13 cellular contexts compared by ENCODE assay signal in genomic region chr20:49786226-49786625, GRCh38. TPM values are rescaled to one million over a fixed set of nuclear protein-coding genes. Genes with fewer than 3 reads are reported as not detected.
DNase-seq lines count a peak whose midpoint lies in the region; ATAC-seq lines count a peak whose summit lies in the region.
"Had no signal": no experiment of that assay in that cellular context is flagged by ENCODE, and none has a peak within 500 bp of the region (broad histone marks: within the 10 kb centered on the region; RNA-seq: fewer than 3 reads in every experiment).

No MANE protein-coding gene starts in this region.

- H4K91ac ChIP-seq in neuronal stem cell (ENCODE audit: low read depth, low read length, poor library complexity) = no peak overlapping the region

- no peak overlapping the region for H3K14ac ChIP-seq in neuronal stem cell (ENCODE audit: low read length)

- no peak for DNase-seq in neuronal stem cell (ENCODE audit: low spot score)
- DNase-seq in hepatic stellate cell (ENCODE audit: low spot score) = no peak
- no peak for DNase-seq in activated naive CD4-positive, alpha-beta T cell treated with Interleukin-2 at 50 U/mL for 16 hours
- no peak for DNase-seq in middle frontal gyrus (ENCODE audit: extremely low spot score, low spot score)
- no peak for DNase-seq in KG1 (lab: John Stamatoyannopoulos, UW)
- DNase-seq: activated CD4-positive, alpha-beta T cell treated with anti-CD3 and anti-CD28 coated beads, Interleukin-2, amount 50 U/mL, for 4 hours; Calu3; NCI-H187 treated with DMSO at 0.1 percent for 48 hours; testis had no signal

- no peaks in the 10 kb centered on the region for H3K36me3 ChIP-seq in neuronal stem cell (replicated peaks in 1 of 2; ENCODE audit: control insufficient read depth in 2 of 2, insufficient read depth in 2 of 2, low read length in 2 of 2)

- H2AK5ac ChIP-seq in neuronal stem cell (ENCODE audit: low read depth, low read length) = no peak overlapping the region

- H3K9me3 ChIP-seq in neuronal stem cell (replicated peaks in 1 of 2; ENCODE audit: control insufficient read depth in 2 of 2, insufficient read depth in 1 of 2, low read depth in 1 of 2, low read length in 2 of 2) = no peaks in the 10 kb centered on the region
- H3K9me3 ChIP-seq: mucosa of descending colon, testis had no signal

- H2BK15ac ChIP-seq in neuronal stem cell (ENCODE audit: low read length) = no peak overlapping the region

- no peak overlapping the region for H4K8ac ChIP-seq in neuronal stem cell (ENCODE audit: low read depth, low read length)

- H3K27ac ChIP-seq in neuronal stem cell (replicated peaks; ENCODE audit: low read length) = no peak overlapping the region
- H3K27ac ChIP-seq: testis had no signal

- ATAC-seq in GM18907 (IDR thresholded peaks at IDR 0.05; ENCODE audit: unreplicated experiment) (peak; percentile 20), GM21723 (IDR thresholded peaks at IDR 0.05; ENCODE audit: unreplicated experiment) (peak; percentile 39), HG03571 (IDR thresholded peaks at IDR 0.05; ENCODE audit: unreplicated experiment) (peak; percentile 9)

- H3K4me2 ChIP-seq in neuronal stem cell (ENCODE audit: insufficient read depth, low read length, poor library complexity, severe bottlenecking) = no peak overlapping the region

- no CpG with 5 or more reads among the region's 11 CpGs for WGBS in neuronal stem cell (ENCODE audit: extremely low coverage in 2 of 2, insufficient read length in 2 of 2, insufficient replicate concordance in 1 of 2), 2 donors

- no peaks in the 10 kb centered on the region for H3K79me1 ChIP-seq in neuronal stem cell (ENCODE audit: low read depth, low read length)

- no peak overlapping the region for H3K18ac ChIP-seq in neuronal stem cell (ENCODE audit: low read length)

- no peak overlapping the region for H2BK12ac ChIP-seq in neuronal stem cell (ENCODE audit: low read length)

- H3K4me1 ChIP-seq in neuronal stem cell (ENCODE audit: control insufficient read depth in 2 of 2, insufficient read depth in 1 of 2, low read depth in 1 of 2, low read length in 2 of 2) = peaks cover 0 to 1% of the 10 kb centered on the region in 2 donors

- H3K4me3 ChIP-seq in neuronal stem cell (ENCODE audit: low read length in 2 of 2) = no peak overlapping the region
- H3K4me3 ChIP-seq: mucosa of descending colon, testis had no signal

- no peaks in the 10 kb centered on the region for H3K27me3 ChIP-seq in neuronal stem cell (ENCODE audit: control insufficient read depth in 3 of 3, insufficient read depth in 3 of 3, low read depth in 1 of 3, low read length in 3 of 3)
- H3K27me3 ChIP-seq: testis had no signal

- peak overlapping the region; percentile 51 for H2AFZ ChIP-seq in neuronal stem cell (ENCODE audit: low read length)

- H2BK5ac ChIP-seq in neuronal stem cell (ENCODE audit: low read length) = no peak overlapping the region

- H2BK120ac ChIP-seq in neuronal stem cell (ENCODE audit: low read depth, low read length) = no peak overlapping the region

- H3K23ac ChIP-seq in neuronal stem cell (ENCODE audit: low read depth, low read length, poor library complexity) = no peak overlapping the region

- H3K9ac ChIP-seq in neuronal stem cell (ENCODE audit: low read depth, low read length, poor library complexity) = no peak overlapping the region

- H3K4ac ChIP-seq in neuronal stem cell (ENCODE audit: low read length) = no peak overlapping the region

RNA-seq across cellular contexts. Expression of gene SLC9A8, which starts 26.4 kb away (rescaled TPM):
- polyA plus RNA-seq in neuronal stem cell (2013, experiment 1 of 2) = 2.9 TPM
- 2.7 TPM for polyA plus RNA-seq in neuronal stem cell (2013, experiment 2 of 2)
